In the genomic region with DNA sequence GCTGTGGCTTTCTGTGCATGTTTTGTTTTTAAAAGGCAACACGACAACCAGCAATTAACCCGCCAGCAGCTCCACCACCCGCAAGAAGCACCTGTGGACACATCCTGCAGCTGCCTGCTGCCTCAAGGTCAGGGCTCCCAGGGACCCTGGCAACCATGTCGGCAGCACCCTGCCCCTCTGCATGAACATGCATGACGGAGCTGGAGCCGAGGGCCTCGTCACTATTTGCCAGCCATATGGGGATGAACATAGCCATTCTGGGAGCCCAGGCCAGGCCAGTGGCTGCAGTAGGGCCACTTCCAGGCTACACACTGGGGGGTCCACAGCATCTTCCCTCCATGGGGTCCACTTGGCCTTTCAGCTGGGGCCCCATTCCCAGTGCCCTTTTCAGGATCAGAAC, we compare ENCODE assay signal across 18 cellular contexts. TPM values are rescaled to one million over a fixed set of nuclear protein-coding genes. Genes with fewer than 3 reads are reported as not detected.
A peak's percentile ranks its signal among the peaks of the same experiment; 100 is the strongest.
DNase-seq lines count a peak whose midpoint lies in the region; ATAC-seq and TF ChIP-seq lines count a peak whose summit lies in the region.
"Had no signal": no experiment of that assay in that cellular context is flagged by ENCODE, and none has a peak within 500 bp of the region (broad histone marks: within the 10 kb centered on the region; RNA-seq: fewer than 3 reads in every experiment).

No MANE protein-coding gene starts in this region.

- DNase-seq in NCI-H1417 (lab: John Stamatoyannopoulos, UW): peak in 2 of 3 experiments; percentile 76 to 89
- no peak for DNase-seq in NCI-H1417 treated with DMSO at 0.1 percent for 48 hours (lab: John Stamatoyannopoulos, UW)
- DNase-seq in right cardiac atrium: peak; percentile 6 to 41 (median 22)
- DNase-seq in heart right ventricle: no peak
- no peak for DNase-seq in caudate nucleus (lab: John Stamatoyannopoulos, UW)
- DNase-seq in CD14-positive monocyte (ENCODE audit: low spot score): no peak
- no peak for DNase-seq in mucosa of gallbladder (ENCODE audit: low spot score)
- DNase-seq: AML-193, DMS79, Karpas-422, NCI-H1436, NCI-H2029, NCI-H774, Right ventricle myocardium superior had no signal

- no peak for ATAC-seq in right cardiac atrium
- no peak for ATAC-seq in heart right ventricle
- no peak for ATAC-seq in esophagus mucosa

- H3K9me3 ChIP-seq in right cardiac atrium (ENCODE audit: control insufficient read depth, low read length) (no peaks in the 10 kb centered on the region), heart right ventricle (no peaks in the 10 kb centered on the region)

- no peaks in the 10 kb centered on the region for H3K9me3 Mint-ChIP-seq in CD14-positive monocyte

- peaks cover 4% of the 10 kb centered on the region for H3K4me1 ChIP-seq in right cardiac atrium (ENCODE audit: control insufficient read depth, insufficient read depth, low read length)
- peaks cover 0 to 97% (median 45%) of the 10 kb centered on the region in 9 donors for H3K4me1 ChIP-seq in heart right ventricle

- intact Hi-C loops in right cardiac atrium (cut with DNase I) (no loop called here), heart right ventricle (cut with DNase I) (no loop called here), CD14-positive monocyte (cut with micrococcal nuclease) (no loop called here)

- H3K27ac ChIP-seq in right cardiac atrium (ENCODE audit: low read length): no peak overlapping the region
- no peak overlapping the region for H3K27ac ChIP-seq in heart right ventricle
- peak overlapping the region; percentile 44 for H3K27ac ChIP-seq in caudate nucleus (ENCODE audit: low read depth, low read length)
- H3K27ac ChIP-seq: 22Rv1 had no signal

- TF ChIP-seq CTCF in heart right ventricle (IDR thresholded peaks at IDR 0.05) (no peak), CD14-positive monocyte (IDR thresholded peaks at IDR 0.05) (no peak)

- no peak overlapping the region for H3K27ac Mint-ChIP-seq in CD14-positive monocyte

- H3K27me3 ChIP-seq in right cardiac atrium (ENCODE audit: control insufficient read depth, insufficient read depth) (no peaks in the 10 kb centered on the region), heart right ventricle (no peaks in the 10 kb centered on the region)

- H3K27me3 Mint-ChIP-seq in CD14-positive monocyte (ENCODE audit: low read depth in 3 of 3): peaks cover 0 to 5% (median 4%) of the 10 kb centered on the region in 3 donors

- no peaks in the 10 kb centered on the region for H3K36me3 Mint-ChIP-seq in CD14-positive monocyte

- no peak overlapping the region for H3K4me3 ChIP-seq in right cardiac atrium (ENCODE audit: low read length)
- no peak overlapping the region for H3K4me3 ChIP-seq in heart right ventricle

- no peaks in the 10 kb centered on the region for H3K4me1 Mint-ChIP-seq in CD14-positive monocyte

- 84% methylated on average over 7 of the region's 7 CpGs for WGBS in right cardiac atrium
- 89 to 93% methylated on average over 7 of the region's 7 CpGs for WGBS in heart right ventricle, 2 donors

- no peak overlapping the region for H3K4me3 Mint-ChIP-seq in CD14-positive monocyte

- no peaks in the 10 kb centered on the region for H3K36me3 ChIP-seq in heart right ventricle

RNA-seq across cellular contexts. Expression of a gene that starts 52.9 kb away (rescaled TPM):
- 100 to 1,000 TPM in 2 of 4 donors, 10 to 100 TPM in 2; 79.7 to 134 (median 106) TPM for total RNA-seq in right cardiac atrium
- 105 TPM for polyA plus RNA-seq in right cardiac atrium
- total RNA-seq in heart right ventricle: 100 to 1,000 TPM in 6 of 10 donors, 10 to 100 TPM in 4; 70.6 to 152 (median 126) TPM
- 100 to 1,000 TPM in 1 of 2 donors, 10 to 100 TPM in 1; 30.8 to 107 TPM for polyA plus RNA-seq in heart right ventricle
- 1.1 TPM for total RNA-seq in esophagus mucosa
- not detected for polyA plus RNA-seq in CD14-positive monocyte
- 0.23 TPM for total RNA-seq in mucosa of gallbladder
- total RNA-seq: T-helper 1 cell treated with Interleukin-12 subunit alpha and Interleukin-12 subunit beta and Interleukin-4 antibody, amounts not matched to agents 30 ng/mL and 1 ng/mL, for 36 hours had no signal
- polyA plus RNA-seq: AG04450 had no signal

Comparison
In these comparisons a context has a peak if more than half of its experiments do, and no peak if none do; other contexts are left out.
1. DNase-seq: peak in NCI-H1417 (2 of 3) and right cardiac atrium (3 of 3); none in NCI-H1417 treated with DMSO at 0.1 percent for 48 hours (single experiment), heart right ventricle (0 of 2), caudate nucleus (0 of 61), CD14-positive monocyte (single experiment) and mucosa of gallbladder (single experiment).
2. RNA of a gene that starts 52.9 kb away (total RNA-seq): 70.6 to 152 TPM in heart right ventricle and 79.7 to 134 TPM in right cardiac atrium; 1.1 TPM in esophagus mucosa (single experiment) and 0.23 TPM in mucosa of gallbladder (single experiment); every median in the first group is over 10 times any median in the second.